Comparison of ENCODE assay signal across 19 cellular contexts in genomic region chr11:11777897-11778296, GRCh38.
"Had no signal": no experiment of that assay in that cellular context is flagged by ENCODE, and none has a peak within 500 bp of the region (broad histone marks: within the 10 kb centered on the region; RNA-seq: fewer than 3 reads in every experiment).

No MANE protein-coding gene starts in this region.

- DNase-seq: activated CD4-positive, alpha-beta memory T cell treated with anti-CD3 and anti-CD28 coated beads, Interleukin-2, amount 10 ng/mL, durations not matched to agents 7 days and 5 days; activated CD4-positive, alpha-beta T cell treated with anti-CD3 and anti-CD28 coated beads for 1 hour; activated CD4-positive, alpha-beta T cell treated with anti-CD3 and anti-CD28 coated beads, Interleukin-2, amount 50 U/mL, for 1 hour; activated gamma-delta T cell; brain microvascular endothelial cell; cerebellar nuclear complex; colonic mucosa; Kasumi-1; KBM-7; NCI-H1048; NCI-H146; NCI-H187 treated with DMSO at 0.1 percent for 48 hours; NCI-H2081 treated with DMSO at 0.1 percent for 48 hours; NCI-H446; NCI-H524; PC-9; SHP77 treated with DMSO at 0.1 percent for 48 hours had no signal

- H3K27me3 ChIP-seq: colonic mucosa had no signal

- H3K9me3 Mint-ChIP-seq: activated CD4-positive, alpha-beta memory T cell treated with anti-CD3 and anti-CD28 coated beads, Interleukin-2, amount 10 ng/mL, durations not matched to agents 7 days and 5 days; activated naive CD4-positive, alpha-beta T cell treated with anti-CD3 and anti-CD28 coated beads, Interleukin-2, amount 50 U/mL, for 24 hours; T-helper 1 cell treated with Interleukin-12 subunit alpha and Interleukin-12 subunit beta and Interleukin-4 antibody, amounts not matched to agents 30 μg/mL and 1 μg/mL, for 36 hours had no signal

- H3K27ac ChIP-seq: brain microvascular endothelial cell, colonic mucosa, PC-9 had no signal

- H3K36me3 ChIP-seq: brain microvascular endothelial cell, colonic mucosa had no signal

- H3K4me1 ChIP-seq: colonic mucosa had no signal

- H3K4me3 Mint-ChIP-seq: activated CD4-positive, alpha-beta memory T cell treated with anti-CD3 and anti-CD28 coated beads, Interleukin-2, amount 10 ng/mL, durations not matched to agents 7 days and 5 days; activated naive CD4-positive, alpha-beta T cell treated with anti-CD3 and anti-CD28 coated beads, Interleukin-2, amount 50 U/mL, for 24 hours; T-helper 1 cell treated with Interleukin-12 subunit alpha and Interleukin-12 subunit beta and Interleukin-4 antibody, amounts not matched to agents 30 μg/mL and 1 μg/mL, for 36 hours had no signal

- H3K9me3 ChIP-seq: colonic mucosa had no signal

- H3K4me1 Mint-ChIP-seq: activated CD4-positive, alpha-beta memory T cell treated with anti-CD3 and anti-CD28 coated beads, Interleukin-2, amount 10 ng/mL, durations not matched to agents 7 days and 5 days; activated naive CD4-positive, alpha-beta T cell treated with anti-CD3 and anti-CD28 coated beads, Interleukin-2, amount 50 U/mL, for 24 hours had no signal

- H3K4me2 ChIP-seq: PC-9 had no signal

- H3K4me3 ChIP-seq: colonic mucosa, PC-9 had no signal

- H3K36me3 Mint-ChIP-seq: activated naive CD4-positive, alpha-beta T cell treated with anti-CD3 and anti-CD28 coated beads, Interleukin-2, amount 50 U/mL, for 24 hours had no signal

- H3K27ac Mint-ChIP-seq: activated CD4-positive, alpha-beta memory T cell treated with anti-CD3 and anti-CD28 coated beads, Interleukin-2, amount 10 ng/mL, durations not matched to agents 7 days and 5 days; activated naive CD4-positive, alpha-beta T cell treated with anti-CD3 and anti-CD28 coated beads, Interleukin-2, amount 50 U/mL, for 24 hours; T-helper 1 cell treated with Interleukin-12 subunit alpha and Interleukin-12 subunit beta and Interleukin-4 antibody, amounts not matched to agents 30 μg/mL and 1 μg/mL, for 36 hours had no signal

- H2AFZ ChIP-seq: PC-9 had no signal
